In the genomic region with DNA sequence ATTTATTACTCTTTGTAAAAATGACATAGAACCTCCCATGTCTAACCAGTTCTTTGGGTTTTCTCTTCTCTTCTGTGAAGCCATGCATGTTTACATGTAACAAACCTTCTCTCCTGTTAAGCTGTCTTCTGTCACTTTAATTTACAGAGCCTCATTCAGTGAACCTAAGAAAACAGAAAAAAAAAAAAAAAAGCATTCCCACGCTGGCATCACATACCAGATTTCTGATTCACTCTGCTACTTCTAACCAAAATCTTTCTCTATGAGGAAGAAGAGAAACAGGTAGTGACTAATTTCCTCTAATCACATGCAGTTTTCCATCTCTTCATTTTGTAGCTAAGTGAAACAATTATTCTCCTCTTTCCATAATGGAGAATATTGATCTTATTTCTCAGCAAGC, we compare ENCODE assay signal across 14 cellular contexts.
A peak's percentile ranks its signal among the peaks of the same experiment; 100 is the strongest.
DNase-seq lines count a peak whose midpoint lies in the region; ATAC-seq and TF ChIP-seq lines count a peak whose summit lies in the region.
"Had no signal": no experiment of that assay in that cellular context is flagged by ENCODE, and none has a peak within 500 bp of the region (broad histone marks: within the 10 kb centered on the region; RNA-seq: fewer than 3 reads in every experiment).

No MANE protein-coding gene starts in this region.

- WGBS in endodermal cell (ENCODE audit: insufficient coverage in 1 of 2, insufficient read length in 1 of 2), 2 experiments: 20% methylated on average over 1 of the region's 1 CpG; no CpG with 5 or more reads in 1 of the 2 experiments
- no CpG with 5 or more reads among the region's 1 CpG for WGBS in mesendoderm (ENCODE audit: extremely low coverage, insufficient coverage, low lambda C conversion rate)

- H3K4me3 ChIP-seq in Caco-2 (ENCODE audit: low read depth, low read length) (no peak overlapping the region), endodermal cell (ENCODE audit: low read length) (no peak overlapping the region), mesendoderm (ENCODE audit: low read length) (no peak overlapping the region)
- H3K4me3 ChIP-seq: BLaER1, left ventricle myocardium inferior, ovary had no signal

- H3K27me3 ChIP-seq in Caco-2 (replicated peaks; ENCODE audit: control insufficient read depth, insufficient read depth, low read length): no peaks in the 10 kb centered on the region
- no peaks in the 10 kb centered on the region for H3K27me3 ChIP-seq in endodermal cell (ENCODE audit: control insufficient read depth, insufficient read depth, low read length, poor library complexity, severe bottlenecking)
- H3K27me3 ChIP-seq in mesendoderm (ENCODE audit: insufficient read depth, low read length, poor library complexity): no peaks in the 10 kb centered on the region
- H3K27me3 ChIP-seq: BLaER1, ovary had no signal

- CTCF ChIA-PET in Caco-2 (lab: Charles Lee): no interaction called here

- BruUV-seq in Caco-2 (replicated peaks; lab: Mats Ljungman, UMichigan): no TSS peak

- no peak overlapping the region for H2BK120ac ChIP-seq in mesendoderm (ENCODE audit: low read depth, low read length)

- no peak overlapping the region for H3K23ac ChIP-seq in mesendoderm (ENCODE audit: low read length)

- H3K36me3 Mint-ChIP-seq in Caco-2 (ENCODE audit: insufficient read depth, unreplicated experiment) (no peaks in the 10 kb centered on the region), endodermal cell (ENCODE audit: low read depth) (no peaks in the 10 kb centered on the region)

- no peaks in the 10 kb centered on the region for H3K79me2 ChIP-seq in mesendoderm (ENCODE audit: control insufficient read depth, insufficient read depth, low read length)

- no peak overlapping the region for H2AK5ac ChIP-seq in mesendoderm (ENCODE audit: low read length)

- H3K4ac ChIP-seq in mesendoderm (ENCODE audit: low read depth, low read length): no peak overlapping the region

- H3K4me3 Mint-ChIP-seq in Caco-2 (ENCODE audit: unreplicated experiment) (peak overlapping the region; percentile 37), endodermal cell (no peak overlapping the region)

- no peak overlapping the region for H4K5ac ChIP-seq in mesendoderm (ENCODE audit: low read length)

- H3K4me1 Mint-ChIP-seq in Caco-2 (ENCODE audit: low read depth, unreplicated experiment): peaks cover 48% of the 10 kb centered on the region
- H3K4me1 Mint-ChIP-seq in endodermal cell: peaks cover 10% of the 10 kb centered on the region

- no peaks in the 10 kb centered on the region for H3K36me3 ChIP-seq in Caco-2 (ENCODE audit: control insufficient read depth, insufficient read depth, low read length)
- no peaks in the 10 kb centered on the region for H3K36me3 ChIP-seq in endodermal cell (ENCODE audit: control insufficient read depth, insufficient read depth, low read length)
- no peaks in the 10 kb centered on the region for H3K36me3 ChIP-seq in mesendoderm (ENCODE audit: control insufficient read depth, insufficient read depth, low read length)
- H3K36me3 ChIP-seq: BLaER1, left ventricle myocardium inferior, ovary had no signal

- no peak overlapping the region for H3K4me2 ChIP-seq in mesendoderm (ENCODE audit: low read length)
- H3K4me2 ChIP-seq: BLaER1 had no signal

- no peak overlapping the region for H3K18ac ChIP-seq in mesendoderm (ENCODE audit: low read length)

- H3K9ac ChIP-seq in endodermal cell (ENCODE audit: extremely low read depth, low read length, poor library complexity, severe bottlenecking) (no peak overlapping the region), mesendoderm (ENCODE audit: low read length) (no peak overlapping the region)
- H3K9ac ChIP-seq: BLaER1 had no signal

- H2BK5ac ChIP-seq in mesendoderm (ENCODE audit: low read length): no peak overlapping the region

- H3K27ac ChIP-seq in endodermal cell (ENCODE audit: low read depth, low read length): no peak overlapping the region
- no peak overlapping the region for H3K27ac ChIP-seq in mesendoderm (ENCODE audit: low read depth, low read length)
- H3K27ac ChIP-seq: BLaER1, left ventricle myocardium inferior, ovary had no signal

- no peak overlapping the region for H2BK15ac ChIP-seq in mesendoderm (replicated peaks; ENCODE audit: low read depth)

- H3K9me3 Mint-ChIP-seq in Caco-2 (ENCODE audit: unreplicated experiment): peaks cover 20% of the 10 kb centered on the region
- H3K9me3 Mint-ChIP-seq in endodermal cell: peaks cover 15% of the 10 kb centered on the region

- H3K27me3 Mint-ChIP-seq in Caco-2 (ENCODE audit: insufficient read depth, unreplicated experiment): no peaks in the 10 kb centered on the region
- no peaks in the 10 kb centered on the region for H3K27me3 Mint-ChIP-seq in endodermal cell (ENCODE audit: insufficient read depth)

- H3K9me3 ChIP-seq in Caco-2: no peaks in the 10 kb centered on the region
- H3K9me3 ChIP-seq in endodermal cell (ENCODE audit: control insufficient read depth, low read length): no peaks in the 10 kb centered on the region
- H3K9me3 ChIP-seq: BLaER1, left ventricle myocardium inferior, ovary had no signal

- H4K8ac ChIP-seq in mesendoderm (ENCODE audit: low read depth, low read length): no peak overlapping the region

- H3K79me1 ChIP-seq in mesendoderm (ENCODE audit: low read length): no peaks in the 10 kb centered on the region

- POLR2A ChIA-PET in Caco-2 (lab: Charles Lee): no interaction called here

- DNase-seq in Caco-2 (no peak), NCI-H69 (lab: John Stamatoyannopoulos, UW) (peak; percentile 17), endodermal cell (no peak), mesendoderm (peak; percentile 43), NCI-H446 treated with DMSO at 0.1 percent for 48 hours (lab: John Stamatoyannopoulos, UW) (no peak), left cardiac atrium (no peak)
- DNase-seq in activated CD4-positive, alpha-beta T cell treated with anti-CD3 and anti-CD28 coated beads, Interleukin-2, amount 50 U/mL, for 1 hour: no peak
- DNase-seq: erythroblast; left ventricle myocardium inferior; NCI-H774; ovary; stimulated activated CD4-positive, alpha-beta T cell treated with anti-CD3 and anti-CD28 coated beads, Interleukin-4, amount 100 ng/mL, for 24 hours had no signal

- H3K56ac ChIP-seq in mesendoderm (ENCODE audit: low read length): no peak overlapping the region

- H3K4me1 ChIP-seq in Caco-2 (peaks cover 41% of the 10 kb centered on the region), endodermal cell (ENCODE audit: control insufficient read depth, insufficient read depth, low read length) (no peaks in the 10 kb centered on the region), mesendoderm (ENCODE audit: control insufficient read depth, low read depth, low read length) (no peaks in the 10 kb centered on the region)
- H3K4me1 ChIP-seq: BLaER1, left ventricle myocardium inferior had no signal

- ATAC-seq in left cardiac atrium (no peak), HG02798 (IDR thresholded peaks at IDR 0.05; ENCODE audit: poor library complexity, unreplicated experiment) (no peak)

- H3K27ac Mint-ChIP-seq in Caco-2 (ENCODE audit: unreplicated experiment) (peak overlapping the region; percentile 55), endodermal cell (peak overlapping the region; percentile 27)

- TF ChIP-seq CTCF in Caco-2 (IDR thresholded peaks at IDR 0.05; ENCODE audit: insufficient read depth in 1 of 2, low read depth in 1 of 2, low read length in 1 of 2, severe bottlenecking in 1 of 2, unreplicated experiment in 1 of 2): no peak
- TF ChIP-seq CTCF in endodermal cell (conservative IDR thresholded peaks at IDR 0.05): no peak

- intact Hi-C loops in Caco-2 (cut with micrococcal nuclease; ENCODE audit: unreplicated experiment): no loop called here
- intact Hi-C loops in left cardiac atrium (cut with DNase I): no loop called here

Comparison
In these comparisons a context has a peak if more than half of its experiments do, and no peak if none do; other contexts are left out.
1. DNase-seq: peak in NCI-H69 (single experiment) and mesendoderm (single experiment); none in Caco-2 (0 of 2), endodermal cell (single experiment), NCI-H446 treated with DMSO at 0.1 percent for 48 hours (single experiment), left cardiac atrium (single experiment) and activated CD4-positive, alpha-beta T cell treated with anti-CD3 and anti-CD28 coated beads, Interleukin-2, amount 50 U/mL, for 1 hour (single experiment).